8 cellular contexts compared by ENCODE assay signal in the genomic region with DNA sequence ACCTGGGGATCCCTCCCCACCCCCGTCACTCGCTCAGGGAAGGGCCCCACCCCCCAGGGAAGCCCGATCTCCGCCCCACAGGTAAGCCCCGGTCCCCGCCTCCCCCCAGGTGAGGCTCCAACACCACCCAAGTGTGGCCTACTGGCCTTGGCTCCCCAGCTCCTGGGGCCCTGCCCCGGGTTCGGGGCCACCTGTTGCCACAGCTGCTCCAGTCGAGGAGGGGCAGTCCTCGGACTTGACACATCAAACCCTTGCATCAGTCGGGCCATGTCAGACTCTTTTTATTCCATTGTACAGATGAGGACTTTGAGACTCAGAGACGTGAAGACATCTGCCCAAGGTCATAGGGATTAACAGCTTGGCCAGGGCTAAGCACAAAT. TPM values are rescaled to one million over a fixed set of nuclear protein-coding genes. Genes with fewer than 3 reads are reported as not detected.
DNase-seq lines count a peak whose midpoint lies in the region; ATAC-seq and TF ChIP-seq lines count a peak whose summit lies in the region.

No MANE protein-coding gene starts in this region.

- ATAC-seq in CD4-positive, alpha-beta T cell (ENCODE audit: poor library complexity), result peak; percentile 50
- peak; percentile 49 for ATAC-seq in Panc1
- peak; percentile 37 for ATAC-seq in central memory CD8-positive, alpha-beta T cell (replicated peaks; ENCODE audit: extremely low read depth, poor library complexity, severe bottlenecking)
- ATAC-seq in memory B cell (ENCODE audit: low read depth), result peak; percentile 20
- peak; percentile 42 to 57 for ATAC-seq in upper lobe of left lung (ENCODE audit: low FRiP score in 2 of 2)

- intact Hi-C loops in CD4-positive, alpha-beta T cell (cut with DNase I, micrococcal nuclease), result loop anchor here in 1 of 2 experiments (1.0 to 5.0 kb wide), 4 partner anchors 26 to 786 kb away; partner anchors contain the start of genes DCAF15, RFX1 and ZNF333
- intact Hi-C loops in Panc1 (cut with micrococcal nuclease; ENCODE audit: unreplicated experiment), result no loop called here

- DNase-seq in CD4-positive, alpha-beta T cell, result peak in 7 of 10 experiments; percentile 13 to 47 (median 31)
- DNase-seq in HFFc6 (no peak), Panc1 (ENCODE audit: low read depth, low spot score) (no peak), memory B cell (ENCODE audit: low spot score in 2 of 2) (no peak), upper lobe of left lung (peak in 1 of 2 donors; percentile 52), NCI-H2227 (lab: John Stamatoyannopoulos, UW; ENCODE audit: unreplicated experiment) (no peak), hippocampal formation (lab: John Stamatoyannopoulos, UW) (no peak)
- no peak for DNase-seq in central memory CD8-positive, alpha-beta T cell (ENCODE audit: low spot score in 2 of 2)

- peaks cover 13% of the 10 kb centered on the region for H3K4me1 Mint-ChIP-seq in CD4-positive, alpha-beta T cell (ENCODE audit: low read depth)
- H3K4me1 Mint-ChIP-seq in HFFc6 (ENCODE audit: low read depth), result peaks cover 13% of the 10 kb centered on the region; the same call in 1 of the 2 replicates
- H3K4me1 Mint-ChIP-seq in central memory CD8-positive, alpha-beta T cell, result peaks cover 12% of the 10 kb centered on the region
- H3K4me1 Mint-ChIP-seq in memory B cell, result peaks cover 9% of the 10 kb centered on the region

- peak overlapping the region; percentile 28 for H3K27ac Mint-ChIP-seq in CD4-positive, alpha-beta T cell
- H3K27ac Mint-ChIP-seq in HFFc6 (no peak overlapping the region), memory B cell (peak overlapping the region; percentile 93)
- peak overlapping the region; percentile 46 for H3K27ac Mint-ChIP-seq in central memory CD8-positive, alpha-beta T cell (ENCODE audit: low read depth)

- H3K27me3 Mint-ChIP-seq in CD4-positive, alpha-beta T cell, result no peaks in the 10 kb centered on the region
- H3K27me3 Mint-ChIP-seq in HFFc6 (ENCODE audit: insufficient read depth) (no peaks in the 10 kb centered on the region), memory B cell (no peaks in the 10 kb centered on the region)
- no peaks in the 10 kb centered on the region for H3K27me3 Mint-ChIP-seq in central memory CD8-positive, alpha-beta T cell

- TF ChIP-seq POLR2A in upper lobe of left lung (IDR thresholded peaks at IDR 0.05), result no peak

- TF ChIP-seq EP300 in upper lobe of left lung (IDR thresholded peaks at IDR 0.05), result no peak

- H3K4me3 Mint-ChIP-seq in CD4-positive, alpha-beta T cell, result peak overlapping the region; percentile 83
- H3K4me3 Mint-ChIP-seq in HFFc6, result peak overlapping the region; percentile 86
- H3K4me3 Mint-ChIP-seq in central memory CD8-positive, alpha-beta T cell, result peak overlapping the region; percentile 84
- peak overlapping the region; percentile 83 for H3K4me3 Mint-ChIP-seq in memory B cell

- H3K27me3 ChIP-seq in CD4-positive, alpha-beta T cell (ENCODE audit: control insufficient read depth, insufficient read depth, low read length), result no peaks in the 10 kb centered on the region
- H3K27me3 ChIP-seq in Panc1 (ENCODE audit: control insufficient read depth, insufficient read depth, low read length) (no peaks in the 10 kb centered on the region), upper lobe of left lung (no peaks in the 10 kb centered on the region)

- H3K36me3 ChIP-seq in Panc1 (ENCODE audit: control insufficient read depth, insufficient read depth, low read length), result no peaks in the 10 kb centered on the region; the same call in 1 of the 2 replicates
- peaks cover 0 to 15% (median 11%) of the 10 kb centered on the region in 4 donors for H3K36me3 ChIP-seq in upper lobe of left lung

- H3K4me3 ChIP-seq in Panc1 (ENCODE audit: low read depth in 2 of 2, low read length in 2 of 2) (peak overlapping the region; percentile 67 to 68), upper lobe of left lung (peak overlapping the region; percentile 61 to 81 (median 70))

- in situ Hi-C loops in Panc1 (cut with HindIII; ENCODE audit: low pct_unique_long_range_greater_than_20kb, low sequenced_read_pairs), result no loop called here

- WGBS in upper lobe of left lung, 2 donors, result 0 to 4% methylated on average over 3 to 4 of the region's 12 CpGs

- H3K9me3 Mint-ChIP-seq in CD4-positive, alpha-beta T cell, result no peaks in the 10 kb centered on the region
- H3K9me3 Mint-ChIP-seq in HFFc6 (no peaks in the 10 kb centered on the region), memory B cell (no peaks in the 10 kb centered on the region)
- H3K9me3 Mint-ChIP-seq in central memory CD8-positive, alpha-beta T cell, result no peaks in the 10 kb centered on the region

- H3K36me3 Mint-ChIP-seq in CD4-positive, alpha-beta T cell (ENCODE audit: low read depth), result peaks cover 12% of the 10 kb centered on the region
- H3K36me3 Mint-ChIP-seq in HFFc6 (ENCODE audit: low read depth), result no peaks in the 10 kb centered on the region; the same call in 1 of the 2 replicates
- peaks cover 19% of the 10 kb centered on the region for H3K36me3 Mint-ChIP-seq in central memory CD8-positive, alpha-beta T cell (ENCODE audit: insufficient read depth)
- peaks cover 5% of the 10 kb centered on the region for H3K36me3 Mint-ChIP-seq in memory B cell

- no peak for TF ChIP-seq CTCF in CD4-positive, alpha-beta T cell (IDR thresholded peaks at IDR 0.05)
- TF ChIP-seq CTCF in HFFc6 (IDR thresholded peaks at IDR 0.05), result no peak
- TF ChIP-seq CTCF in Panc1 (IDR thresholded peaks at IDR 0.05), result no peak
- no peak for TF ChIP-seq CTCF in upper lobe of left lung (IDR thresholded peaks at IDR 0.05)

- no peaks in the 10 kb centered on the region for H3K9me3 ChIP-seq in CD4-positive, alpha-beta T cell (ENCODE audit: control insufficient read depth, low read length)
- no peaks in the 10 kb centered on the region for H3K9me3 ChIP-seq in Panc1 (ENCODE audit: control insufficient read depth, insufficient read depth, low read depth, low read length)
- H3K9me3 ChIP-seq in upper lobe of left lung, result no peaks in the 10 kb centered on the region

- no TSS peak for BruUV-seq in Panc1 (replicated peaks; lab: Mats Ljungman, UMichigan)

- H3K27ac ChIP-seq in CD4-positive, alpha-beta T cell (ENCODE audit: low read depth, low read length), result no peak overlapping the region
- peak overlapping the region; percentile 8 for H3K27ac ChIP-seq in Panc1 (ENCODE audit: low read length)
- H3K27ac ChIP-seq in upper lobe of left lung, result peak overlapping the region; percentile 54 to 91 (median 74)

- H3K4me1 ChIP-seq in Panc1 (ENCODE audit: control insufficient read depth, insufficient read depth, low read length) (no peaks in the 10 kb centered on the region), upper lobe of left lung (peaks cover 9 to 19% (median 13%) of the 10 kb centered on the region in 4 donors)

- CTCF ChIA-PET in CD4-positive, alpha-beta T cell (lab: Charles Lee), result interaction anchor here (0.7 kb wide), 1 partner anchor 442 kb away, joined by 3 read pairs; no protein-coding TSS in a partner anchor
- CTCF ChIA-PET in Panc1 (lab: Charles Lee), result no interaction called here

- POLR2A ChIA-PET in CD4-positive, alpha-beta T cell (lab: Charles Lee), result interaction anchor here (0.8 to 2.7 kb wide), 5 partner anchors 10 to 125 kb away, joined by 4 to 9 read pairs (median 4); partner anchors contain the start of genes DCAF15, IL27RA and RFX1
- POLR2A ChIA-PET in Panc1 (lab: Charles Lee), result no interaction called here

RNA-seq across cellular contexts. Expression of gene CC2D1A, which starts 0.5 kb away (rescaled TPM):
- total RNA-seq in CD4-positive, alpha-beta T cell, result 10 to 100 TPM; 16.4 to 16.9 TPM
- 10 to 100 TPM; 22.9 to 28.3 (median 25.5) TPM for total RNA-seq in HFFc6 (2021; fragmentation: NEBNext Ultra II Directional; extraction: Animal tissue kit (Norgen Biotek cat#: 25700))
- total RNA-seq in Panc1 (2021; ENCODE audit: unreplicated experiment) (28.0 TPM), upper lobe of left lung (10 to 100 TPM; 30.4 to 95.3 (median 35.3) TPM)
- 30.8 TPM for polyA plus RNA-seq in Panc1 (2012; ENCODE audit: insufficient read length)

RNA-seq across cellular contexts. Expression of gene BRME1, which starts 0.6 kb away (rescaled TPM):
- total RNA-seq in CD4-positive, alpha-beta T cell, result 1 to 10 TPM; 1.1 to 1.3 TPM
- under 1 TPM; 0.37 to 0.67 (median 0.55) TPM for total RNA-seq in HFFc6 (2021; fragmentation: NEBNext Ultra II Directional; extraction: Animal tissue kit (Norgen Biotek cat#: 25700))
- total RNA-seq in Panc1 (2021; ENCODE audit: unreplicated experiment) (6.5 TPM), upper lobe of left lung (1 to 10 TPM in 5 of 6 donors, under 1 TPM in 1; 0.46 to 4.4 (median 2.1) TPM)
- 10.9 TPM for polyA plus RNA-seq in Panc1 (2012; ENCODE audit: insufficient read length)

RNA-seq across cellular contexts. Expression of gene NANOS3, which starts 29.6 kb away (rescaled TPM):
- under 1 TPM in 1 of 2 experiments, not detected in 1; 0.87 TPM for total RNA-seq in CD4-positive, alpha-beta T cell
- 1 to 10 TPM in 5 of 6 experiments, under 1 TPM in 1; 0.91 to 1.7 (median 1.4) TPM for total RNA-seq in HFFc6 (2021; fragmentation: NEBNext Ultra II Directional; extraction: Animal tissue kit (Norgen Biotek cat#: 25700))
- total RNA-seq in Panc1 (2021; ENCODE audit: unreplicated experiment) (0.33 TPM), upper lobe of left lung (1 to 10 TPM in 2 of 6 donors, not detected in 4; 1.3 to 5.2 TPM)
- polyA plus RNA-seq in Panc1 (2012; ENCODE audit: insufficient read length), result 0.71 TPM

RNA-seq across cellular contexts. Expression of gene PODNL1, which starts 31.7 kb away (rescaled TPM):
- not detected for total RNA-seq in CD4-positive, alpha-beta T cell
- 10 to 100 TPM; 10.1 to 13.7 (median 12.2) TPM for total RNA-seq in HFFc6 (2021; fragmentation: NEBNext Ultra II Directional; extraction: Animal tissue kit (Norgen Biotek cat#: 25700))
- 1.4 TPM for total RNA-seq in Panc1 (2021; ENCODE audit: unreplicated experiment)
- polyA plus RNA-seq in Panc1 (2012; ENCODE audit: insufficient read length), result 1.3 TPM
- 1 to 10 TPM; 1.5 to 4.3 (median 2.5) TPM for total RNA-seq in upper lobe of left lung

RNA-seq across cellular contexts. Expression of gene DCAF15, which starts 45.8 kb away (rescaled TPM):
- total RNA-seq in CD4-positive, alpha-beta T cell, result 10 to 100 TPM; 84.9 to 85.0 TPM
- 10 to 100 TPM; 19.9 to 29.0 (median 26.5) TPM for total RNA-seq in HFFc6 (2021; fragmentation: NEBNext Ultra II Directional; extraction: Animal tissue kit (Norgen Biotek cat#: 25700))
- total RNA-seq in Panc1 (2021; ENCODE audit: unreplicated experiment) (38.8 TPM), upper lobe of left lung (10 to 100 TPM; 20.5 to 51.3 (median 39.0) TPM)
- 36.7 TPM for polyA plus RNA-seq in Panc1 (2012; ENCODE audit: insufficient read length)

Comparison
In these comparisons a context has a peak if more than half of its experiments do, and no peak if none do; other contexts are left out.
1. DNase-seq: peak in CD4-positive, alpha-beta T cell (7 of 10); none in HFFc6 (single experiment), Panc1 (single experiment), central memory CD8-positive, alpha-beta T cell (0 of 2), memory B cell (0 of 2), NCI-H2227 (single experiment) and hippocampal formation (0 of 2).
2. Peak in every context shown above with its lines, with median percentiles within 50 percentile points of each other: ATAC-seq and H3K4me3 Mint-ChIP-seq.